ENCODE assay signal across 20 cellular contexts in the genomic region with DNA sequence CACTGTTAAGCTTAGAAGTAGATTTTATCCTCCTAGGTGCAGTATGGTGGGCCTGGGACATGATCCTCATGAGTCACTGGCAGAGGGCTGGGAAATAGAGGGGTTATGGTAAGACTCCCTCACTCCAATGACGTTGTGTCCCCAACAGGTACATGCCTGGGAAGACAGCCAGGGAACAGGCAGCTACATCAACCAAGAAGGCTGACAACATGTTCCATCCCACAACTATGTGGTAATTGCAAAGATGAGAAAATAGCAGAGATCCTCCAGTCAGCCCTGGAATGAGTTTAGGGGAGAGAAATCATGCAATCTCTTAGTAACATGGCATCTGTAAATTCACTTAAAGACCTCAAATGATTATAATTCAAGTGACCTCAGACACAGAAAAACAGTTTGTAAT.
DNase-seq lines count a peak whose midpoint lies in the region; ATAC-seq and TF ChIP-seq lines count a peak whose summit lies in the region.
"Had no signal": no experiment of that assay in that cellular context is flagged by ENCODE, and none has a peak within 500 bp of the region (broad histone marks: within the 10 kb centered on the region; RNA-seq: fewer than 3 reads in every experiment).

No MANE protein-coding gene starts in this region.

- POLR2A ChIA-PET in BJ (lab: Charles Lee): no interaction called here

- no peaks in the 10 kb centered on the region for H3K36me3 ChIP-seq in BJ (ENCODE audit: control insufficient read depth, insufficient read depth, low read length)
- H3K36me3 ChIP-seq: neural progenitor cell, right lobe of liver, stomach had no signal

- ATAC-seq in stimulated activated naive CD8-positive, alpha-beta T cell treated with anti-CD3 and anti-CD28 coated beads, Interleukin-15, Interleukin-2, amounts not matched to agents 100 U/mL and 50 U/mL, for 24 hours: no peak
- ATAC-seq: body of pancreas, GM23338, right lobe of liver had no signal

- DNase-seq in BJ (ENCODE audit: low read depth) (peak; percentile 40), amniotic epithelial cell (ENCODE audit: low read depth) (peak; percentile 99), fibroblast of the aortic adventitia (ENCODE audit: low read depth) (peak; percentile 38), renal cortical epithelial cell (ENCODE audit: low read depth) (peak; percentile 59), SW 1271 (lab: John Stamatoyannopoulos, UW) (no peak), NCI-H2227 (lab: John Stamatoyannopoulos, UW; ENCODE audit: unreplicated experiment) (no peak)
- no peak for DNase-seq in stimulated activated naive CD8-positive, alpha-beta T cell treated with anti-CD3 and anti-CD28 coated beads, Interleukin-15, Interleukin-2, amounts not matched to agents 100 U/mL and 50 U/mL, for 24 hours
- no peak for DNase-seq in activated naive CD4-positive, alpha-beta T cell (lab: John Stamatoyannopoulos, UW)
- DNase-seq: activated CD4-positive, alpha-beta T cell treated with anti-CD3 and anti-CD28 coated beads, Interleukin-2, amount 10 ng/mL, durations not matched to agents 7 days and 5 days; activated naive CD4-positive, alpha-beta T cell treated with anti-CD3 and anti-CD28 coated beads for 36 hours; body of pancreas; dermis blood vessel endothelial cell; KBM-7; kidney glomerular epithelial cell; NCI-H1092 treated with DMSO at 0.1 percent for 48 hours; right lobe of liver; stimulated activated CD4-positive, alpha-beta T cell treated with anti-CD3 and anti-CD28 coated beads, Interleukin-1b, Interleukin-23, amount 100 ng/mL, for 48 hours; stomach had no signal

- no peak overlapping the region for H3K4me3 ChIP-seq in BJ (ENCODE audit: low read depth, low read length)
- H3K4me3 ChIP-seq in fibroblast of the aortic adventitia (ENCODE audit: low read depth, low read length): no peak overlapping the region
- H3K4me3 ChIP-seq: body of pancreas, GM23338, neural progenitor cell, right lobe of liver, stomach had no signal

- H3K27me3 ChIP-seq in BJ (ENCODE audit: control insufficient read depth, insufficient read depth, low read length): peaks cover 4% of the 10 kb centered on the region
- H3K27me3 ChIP-seq: body of pancreas, neural progenitor cell, right lobe of liver, stomach had no signal

- TF ChIP-seq CTCF in BJ (IDR thresholded peaks at IDR 0.05; ENCODE audit: insufficient read depth, low read depth, low read length) (no peak), fibroblast of the aortic adventitia (IDR thresholded peaks at IDR 0.05; ENCODE audit: insufficient read depth, low read length) (no peak)

- CTCF ChIA-PET in BJ (lab: Yijun Ruan, JAX): interaction anchor here (1.2 to 6.6 kb wide), 2 partner anchors 18 to 229 kb away, joined by 4 to 41 read pairs; no protein-coding TSS in a partner anchor

Comparison
In these comparisons a context has a peak if more than half of its experiments do, and no peak if none do; other contexts are left out.
1. DNase-seq: peak in BJ (single experiment), amniotic epithelial cell (single experiment), fibroblast of the aortic adventitia (single experiment) and renal cortical epithelial cell (single experiment); none in stimulated activated naive CD8-positive, alpha-beta T cell treated with anti-CD3 and anti-CD28 coated beads, Interleukin-15, Interleukin-2, amounts not matched to agents 100 U/mL and 50 U/mL, for 24 hours (single experiment), activated naive CD4-positive, alpha-beta T cell (0 of 4), SW 1271 (0 of 2) and NCI-H2227 (single experiment).